21 cellular contexts compared by ENCODE assay signal in the genomic region with DNA sequence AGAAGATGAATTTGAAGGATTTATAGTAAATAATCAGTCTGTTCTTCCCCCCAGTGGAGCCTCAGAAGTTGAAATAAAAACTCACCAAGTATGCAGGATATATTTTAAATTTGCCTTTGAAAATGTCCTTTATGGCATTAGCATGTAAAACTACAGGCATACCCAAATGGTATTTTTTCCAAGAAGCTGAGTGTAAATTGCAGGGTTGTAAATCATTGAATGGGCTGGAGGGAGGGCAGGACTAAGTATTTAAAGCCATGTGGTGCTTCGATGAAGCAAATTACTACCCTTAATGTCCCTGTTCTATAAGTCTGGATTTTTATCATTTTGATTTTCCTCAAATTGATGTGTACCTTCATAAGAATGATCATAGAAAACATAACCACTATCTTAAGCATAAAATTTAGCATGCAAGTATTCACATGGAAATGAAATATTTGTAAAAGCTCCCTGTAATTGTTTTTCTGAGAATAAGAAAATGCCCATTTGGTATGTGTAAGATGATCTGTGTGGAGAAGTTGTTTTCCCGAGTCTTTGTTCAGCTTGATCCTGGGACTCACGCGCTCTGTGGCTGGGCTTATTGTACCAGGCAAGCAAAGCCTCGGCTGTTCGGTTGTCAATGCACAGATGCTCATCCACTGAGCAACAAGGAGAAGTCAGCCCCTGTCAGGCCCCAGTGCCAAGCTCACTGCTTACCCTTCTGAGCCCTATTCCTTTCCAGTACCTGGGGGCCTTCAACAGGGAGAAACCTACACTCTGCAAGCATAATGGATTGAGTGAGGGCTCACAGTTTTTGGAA.
A peak's percentile ranks its signal among the peaks of the same experiment; 100 is the strongest.
DNase-seq lines count a peak whose midpoint lies in the region; ATAC-seq and TF ChIP-seq lines count a peak whose summit lies in the region.
"Had no signal": no experiment of that assay in that cellular context is flagged by ENCODE, and none has a peak within 500 bp of the region (broad histone marks: within the 10 kb centered on the region; RNA-seq: fewer than 3 reads in every experiment).

No MANE protein-coding gene starts in this region.

- peaks cover 54% of the 10 kb centered on the region for H3K4me1 Mint-ChIP-seq in nephron progenitor cell

- peak overlapping the region; percentile 55 for H3K4me3 Mint-ChIP-seq in nephron progenitor cell
- H3K4me3 Mint-ChIP-seq: WTC11 had no signal

- intact Hi-C loops in dorsolateral prefrontal cortex (cut with DNase I): loop anchor here (5.0 kb wide), 2 partner anchors 67 to 128 kb away; a partner anchor contains a TSS

- peak overlapping the region; percentile 67 for H3K27ac Mint-ChIP-seq in nephron progenitor cell
- H3K27ac Mint-ChIP-seq: WTC11 had no signal

- H3K4me3 ChIP-seq in dorsolateral prefrontal cortex: no peak overlapping the region
- H3K4me3 ChIP-seq: cardiac muscle cell, pancreas, sigmoid colon, thoracic aorta had no signal

- H3K36me3 Mint-ChIP-seq in nephron progenitor cell (ENCODE audit: low read depth): no peaks in the 10 kb centered on the region
- H3K36me3 Mint-ChIP-seq: WTC11 had no signal

- H3K27ac ChIP-seq in dorsolateral prefrontal cortex: peak overlapping the region in 58 of 59 donors; percentile 30 to 99 (median 95)
- H3K27ac ChIP-seq: C4-2B, cardiac muscle cell, epithelial cell of prostate, foreskin keratinocyte, pancreas, sigmoid colon, thoracic aorta had no signal

- H3K9me3 Mint-ChIP-seq in nephron progenitor cell: no peaks in the 10 kb centered on the region
- H3K9me3 Mint-ChIP-seq: WTC11 had no signal

- no peaks in the 10 kb centered on the region for H3K27me3 ChIP-seq in dorsolateral prefrontal cortex
- H3K27me3 ChIP-seq: cardiac muscle cell, foreskin keratinocyte, pancreas, sigmoid colon had no signal

- no peak for TF ChIP-seq CTCF in dorsolateral prefrontal cortex (IDR thresholded peaks at IDR 0.05 in 54 of 56, conservative IDR thresholded peaks at IDR 0.05 in 2 of 56; ENCODE audit: low read depth in 1 of 56, partially characterized antibody in 56 of 56)
- TF ChIP-seq CTCF in nephron progenitor cell (IDR thresholded peaks at IDR 0.05): no peak

- peaks cover 3% of the 10 kb centered on the region for H3K27me3 Mint-ChIP-seq in nephron progenitor cell (ENCODE audit: low read depth, poor library complexity)

- DNase-seq in Ammon's horn (ENCODE audit: low spot score) (peak; percentile 93), NCI-H2227 (lab: John Stamatoyannopoulos, UW; ENCODE audit: unreplicated experiment) (peak; percentile 20), dorsolateral prefrontal cortex (peak in 9 of 10 donors; percentile 56 to 89 (median 74)), nephron progenitor cell (peak; percentile 16), SW 1271 (lab: John Stamatoyannopoulos, UW) (no peak), GDM1 (lab: John Stamatoyannopoulos, UW) (no peak), OCI-M2 (lab: John Stamatoyannopoulos, UW; ENCODE audit: unreplicated experiment) (no peak)
- DNase-seq: activated CD4-positive, alpha-beta T cell treated with anti-CD3 and anti-CD28 coated beads, Interleukin-2, amount 50 U/mL, for 4 hours; activated gamma-delta T cell; foreskin keratinocyte; GOT3; KBM-7; kidney; pancreas; sigmoid colon had no signal

- ATAC-seq in GM18517 (IDR thresholded peaks at IDR 0.05; ENCODE audit: unreplicated experiment): no peak
- ATAC-seq: foreskin keratinocyte, pancreas, WTC11 had no signal

Comparison
In these comparisons a context has a peak if more than half of its experiments do, and no peak if none do; other contexts are left out.
1. DNase-seq: peak in Ammon's horn (single experiment), NCI-H2227 (single experiment), dorsolateral prefrontal cortex (9 of 10) and nephron progenitor cell (single experiment); none in SW 1271 (0 of 2), GDM1 (single experiment) and OCI-M2 (single experiment).